ENCODE assay signal across 1 cellular context in the genomic region with DNA sequence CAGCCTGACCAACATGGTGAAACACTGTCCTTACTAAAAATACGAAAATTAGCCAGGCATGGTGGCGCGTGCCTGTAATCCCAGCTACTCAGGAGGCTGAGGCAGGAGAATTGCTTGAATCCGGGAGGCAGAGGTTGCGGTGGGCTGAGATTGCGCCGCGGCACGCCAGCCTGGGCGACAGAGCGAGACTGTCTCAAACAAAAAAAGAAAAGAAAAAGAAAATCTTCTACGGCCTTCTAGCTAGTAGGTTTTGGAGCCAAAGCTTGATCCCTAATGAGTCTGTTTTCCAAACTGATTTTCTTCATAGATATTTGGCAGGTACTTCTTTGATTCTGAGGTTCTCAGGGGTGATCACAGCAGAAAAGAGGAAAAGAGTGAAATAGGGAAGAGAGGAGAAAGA.
TF ChIP-seq lines count a peak whose summit lies in the region.

No MANE protein-coding gene starts in this region.

TF ChIP-seq in GM23338, 12 proteins besides CTCF, POLR2A, EP300 and RAD21 (continued from another document):
- TF ChIP-seq, protein P1, sequence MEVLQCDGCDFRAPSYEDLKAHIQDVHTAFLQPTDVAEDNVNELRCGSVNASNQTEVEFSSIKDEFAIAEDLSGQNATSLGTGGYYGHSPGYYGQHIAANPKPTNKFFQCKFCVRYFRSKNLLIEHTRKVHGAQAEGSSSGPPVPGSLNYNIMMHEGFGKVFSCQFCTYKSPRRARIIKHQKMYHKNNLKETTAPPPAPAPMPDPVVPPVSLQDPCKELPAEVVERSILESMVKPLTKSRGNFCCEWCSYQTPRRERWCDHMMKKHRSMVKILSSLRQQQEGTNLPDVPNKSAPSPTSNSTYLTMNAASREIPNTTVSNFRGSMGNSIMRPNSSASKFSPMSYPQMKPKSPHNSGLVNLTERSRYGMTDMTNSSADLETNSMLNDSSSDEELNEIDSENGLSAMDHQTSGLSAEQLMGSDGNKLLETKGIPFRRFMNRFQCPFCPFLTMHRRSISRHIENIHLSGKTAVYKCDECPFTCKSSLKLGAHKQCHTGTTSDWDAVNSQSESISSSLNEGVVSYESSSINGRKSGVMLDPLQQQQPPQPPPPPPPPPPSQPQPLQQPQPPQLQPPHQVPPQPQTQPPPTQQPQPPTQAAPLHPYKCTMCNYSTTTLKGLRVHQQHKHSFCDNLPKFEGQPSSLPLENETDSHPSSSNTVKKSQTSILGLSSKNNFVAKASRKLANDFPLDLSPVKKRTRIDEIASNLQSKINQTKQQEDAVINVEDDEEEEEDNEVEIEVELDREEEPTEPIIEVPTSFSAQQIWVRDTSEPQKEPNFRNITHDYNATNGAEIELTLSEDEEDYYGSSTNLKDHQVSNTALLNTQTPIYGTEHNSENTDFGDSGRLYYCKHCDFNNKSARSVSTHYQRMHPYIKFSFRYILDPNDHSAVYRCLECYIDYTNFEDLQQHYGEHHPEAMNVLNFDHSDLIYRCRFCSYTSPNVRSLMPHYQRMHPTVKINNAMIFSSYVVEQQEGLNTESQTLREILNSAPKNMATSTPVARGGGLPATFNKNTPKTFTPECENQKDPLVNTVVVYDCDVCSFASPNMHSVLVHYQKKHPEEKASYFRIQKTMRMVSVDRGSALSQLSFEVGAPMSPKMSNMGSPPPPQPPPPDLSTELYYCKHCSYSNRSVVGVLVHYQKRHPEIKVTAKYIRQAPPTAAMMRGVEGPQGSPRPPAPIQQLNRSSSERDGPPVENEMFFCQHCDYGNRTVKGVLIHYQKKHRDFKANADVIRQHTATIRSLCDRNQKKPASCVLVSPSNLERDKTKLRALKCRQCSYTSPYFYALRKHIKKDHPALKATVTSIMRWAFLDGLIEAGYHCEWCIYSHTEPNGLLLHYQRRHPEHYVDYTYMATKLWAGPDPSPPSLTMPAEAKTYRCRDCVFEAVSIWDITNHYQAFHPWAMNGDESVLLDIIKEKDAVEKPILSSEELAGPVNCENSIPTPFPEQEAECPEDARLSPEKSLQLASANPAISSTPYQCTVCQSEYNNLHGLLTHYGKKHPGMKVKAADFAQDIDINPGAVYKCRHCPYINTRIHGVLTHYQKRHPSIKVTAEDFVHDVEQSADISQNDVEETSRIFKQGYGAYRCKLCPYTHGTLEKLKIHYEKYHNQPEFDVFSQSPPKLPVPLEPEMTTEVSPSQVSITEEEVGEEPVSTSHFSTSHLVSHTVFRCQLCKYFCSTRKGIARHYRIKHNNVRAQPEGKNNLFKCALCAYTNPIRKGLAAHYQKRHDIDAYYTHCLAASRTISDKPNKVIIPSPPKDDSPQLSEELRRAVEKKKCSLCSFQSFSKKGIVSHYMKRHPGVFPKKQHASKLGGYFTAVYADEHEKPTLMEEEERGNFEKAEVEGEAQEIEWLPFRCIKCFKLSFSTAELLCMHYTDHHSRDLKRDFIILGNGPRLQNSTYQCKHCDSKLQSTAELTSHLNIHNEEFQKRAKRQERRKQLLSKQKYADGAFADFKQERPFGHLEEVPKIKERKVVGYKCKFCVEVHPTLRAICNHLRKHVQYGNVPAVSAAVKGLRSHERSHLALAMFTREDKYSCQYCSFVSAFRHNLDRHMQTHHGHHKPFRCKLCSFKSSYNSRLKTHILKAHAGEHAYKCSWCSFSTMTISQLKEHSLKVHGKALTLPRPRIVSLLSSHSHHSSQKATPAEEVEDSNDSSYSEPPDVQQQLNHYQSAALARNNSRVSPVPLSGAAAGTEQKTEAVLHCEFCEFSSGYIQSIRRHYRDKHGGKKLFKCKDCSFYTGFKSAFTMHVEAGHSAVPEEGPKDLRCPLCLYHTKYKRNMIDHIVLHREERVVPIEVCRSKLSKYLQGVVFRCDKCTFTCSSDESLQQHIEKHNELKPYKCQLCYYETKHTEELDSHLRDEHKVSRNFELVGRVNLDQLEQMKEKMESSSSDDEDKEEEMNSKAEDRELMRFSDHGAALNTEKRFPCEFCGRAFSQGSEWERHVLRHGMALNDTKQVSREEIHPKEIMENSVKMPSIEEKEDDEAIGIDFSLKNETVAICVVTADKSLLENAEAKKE (CRISPR knock-in tag; IDR thresholded peaks at IDR 0.05): no peak
- no peak for TF ChIP-seq JUNB (IDR thresholded peaks at IDR 0.05; ENCODE audit: unreplicated experiment)
- TF ChIP-seq NANOG (IDR thresholded peaks at IDR 0.05; ENCODE audit: borderline replicate concordance): no peak
- TF ChIP-seq EZH2phosphoT487 (IDR thresholded peaks at IDR 0.05; ENCODE audit: unreplicated experiment): no peak
- TF ChIP-seq STAT1 (IDR thresholded peaks at IDR 0.05; ENCODE audit: unreplicated experiment): no peak
- no peak for TF ChIP-seq ZNF114 (CRISPR knock-in tag; IDR thresholded peaks at IDR 0.05)
- no peak for TF ChIP-seq CREB1 (CRISPR knock-in tag; IDR thresholded peaks at IDR 0.05; ENCODE audit: low read depth)
- TF ChIP-seq, protein P2, sequence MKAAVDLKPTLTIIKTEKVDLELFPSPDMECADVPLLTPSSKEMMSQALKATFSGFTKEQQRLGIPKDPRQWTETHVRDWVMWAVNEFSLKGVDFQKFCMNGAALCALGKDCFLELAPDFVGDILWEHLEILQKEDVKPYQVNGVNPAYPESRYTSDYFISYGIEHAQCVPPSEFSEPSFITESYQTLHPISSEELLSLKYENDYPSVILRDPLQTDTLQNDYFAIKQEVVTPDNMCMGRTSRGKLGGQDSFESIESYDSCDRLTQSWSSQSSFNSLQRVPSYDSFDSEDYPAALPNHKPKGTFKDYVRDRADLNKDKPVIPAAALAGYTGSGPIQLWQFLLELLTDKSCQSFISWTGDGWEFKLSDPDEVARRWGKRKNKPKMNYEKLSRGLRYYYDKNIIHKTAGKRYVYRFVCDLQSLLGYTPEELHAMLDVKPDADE (IDR thresholded peaks at IDR 0.05): no peak
